In the genomic region with DNA sequence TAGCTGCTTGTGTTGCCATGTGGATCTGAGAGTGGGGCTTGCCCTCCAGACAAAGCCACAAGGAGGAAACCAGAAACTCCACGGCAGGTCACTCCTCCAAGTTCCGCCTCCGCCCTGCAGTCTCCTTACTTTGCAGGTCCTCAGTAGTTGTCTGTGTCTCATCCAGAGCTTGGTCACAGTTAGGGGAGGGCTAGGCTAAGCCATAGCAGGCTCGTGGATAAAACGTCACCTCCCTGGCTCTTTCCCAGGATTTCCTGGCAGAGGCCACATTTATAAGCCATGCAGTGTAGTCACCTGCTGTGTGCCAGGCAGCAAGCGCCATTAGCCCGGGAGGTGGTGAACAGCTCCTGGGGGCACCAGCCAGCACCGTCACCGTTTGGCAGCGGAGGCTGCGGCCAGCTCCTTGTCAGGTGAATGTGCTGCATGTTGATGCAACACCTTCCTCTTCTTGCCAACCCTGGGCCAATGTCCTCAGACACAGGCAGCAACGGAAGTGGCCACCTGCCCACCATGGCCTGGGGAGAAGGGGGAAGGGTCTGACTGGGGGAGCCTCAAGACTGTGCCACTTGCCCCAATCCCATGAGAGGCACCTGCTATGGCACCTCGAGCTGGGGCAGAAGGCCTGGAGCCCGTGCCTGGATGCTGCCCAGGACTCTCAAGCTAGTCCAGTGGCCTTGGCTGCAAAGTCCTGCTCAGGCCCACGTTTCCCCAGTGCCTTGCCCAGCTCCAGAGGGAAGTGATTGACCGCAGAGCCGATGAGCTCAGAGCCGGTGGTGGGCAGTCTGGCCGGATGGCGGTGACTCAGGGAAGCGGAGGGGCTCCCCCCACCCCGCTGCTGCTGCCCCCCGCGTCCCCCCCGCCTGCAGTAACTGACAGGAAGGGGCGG, we compare ENCODE assay signal across 8 cellular contexts. TPM values are rescaled to one million over a fixed set of nuclear protein-coding genes. Genes with fewer than 3 reads are reported as not detected.
A peak's percentile ranks its signal among the peaks of the same experiment; 100 is the strongest.
DNase-seq lines count a peak whose midpoint lies in the region; ATAC-seq and TF ChIP-seq lines count a peak whose summit lies in the region.

No MANE protein-coding gene starts in this region.

- H3K4me1 ChIP-seq in lung (ENCODE audit: control insufficient read depth in 2 of 2, insufficient read depth in 2 of 2, low read length in 2 of 2) (peaks cover 0 to 11% of the 10 kb centered on the region in 2 donors), upper lobe of left lung (peaks cover 28 to 56% (median 50%) of the 10 kb centered on the region in 4 donors)

- peaks cover 5% of the 10 kb centered on the region for H3K27me3 ChIP-seq in CD4-positive, alpha-beta T cell (ENCODE audit: control insufficient read depth, insufficient read depth, low read length)
- no peaks in the 10 kb centered on the region for H3K27me3 ChIP-seq in lung (ENCODE audit: control insufficient read depth, insufficient read depth)
- no peaks in the 10 kb centered on the region for H3K27me3 ChIP-seq in upper lobe of left lung

- no peaks in the 10 kb centered on the region for H3K36me3 Mint-ChIP-seq in CD4-positive, alpha-beta T cell (ENCODE audit: low read depth)
- no peaks in the 10 kb centered on the region for H3K36me3 Mint-ChIP-seq in T-cell

- H3K36me3 ChIP-seq in lung (ENCODE audit: control insufficient read depth in 2 of 2, insufficient read depth in 2 of 2, low read length in 2 of 2) (no peaks in the 10 kb centered on the region), upper lobe of left lung (no peaks in the 10 kb centered on the region)

- no peak for TF ChIP-seq CTCF in CD4-positive, alpha-beta T cell (IDR thresholded peaks at IDR 0.05)
- TF ChIP-seq CTCF in lung (IDR thresholded peaks at IDR 0.05; ENCODE audit: control extremely low read depth, extremely low read depth) = no peak
- no peak for TF ChIP-seq CTCF in upper lobe of left lung (IDR thresholded peaks at IDR 0.05)

- H3K27ac Mint-ChIP-seq in CD4-positive, alpha-beta T cell = peak overlapping the region; percentile 34
- peak overlapping the region; percentile 69 to 77 for H3K27ac Mint-ChIP-seq in T-cell

- ATAC-seq in CD4-positive, alpha-beta T cell (ENCODE audit: poor library complexity) = peak; percentile 70
- ATAC-seq in T-cell (replicated peaks in 1 of 4) = peak; percentile 55 to 79 (median 67)
- peak; percentile 60 for ATAC-seq in lung (ENCODE audit: insufficient read depth, low FRiP score)
- peak; percentile 81 to 82 for ATAC-seq in upper lobe of left lung (ENCODE audit: low FRiP score in 2 of 2)
- no peak for ATAC-seq in HG02885 (IDR thresholded peaks at IDR 0.05; ENCODE audit: poor library complexity, unreplicated experiment)

- no peak for TF ChIP-seq EP300 in upper lobe of left lung (IDR thresholded peaks at IDR 0.05)

- no peaks in the 10 kb centered on the region for H3K9me3 ChIP-seq in CD4-positive, alpha-beta T cell (ENCODE audit: control insufficient read depth, low read length)
- H3K9me3 ChIP-seq in lung (ENCODE audit: control insufficient read depth in 2 of 2, insufficient read depth in 1 of 2, low read length in 1 of 2) (no peaks in the 10 kb centered on the region), upper lobe of left lung (no peaks in the 10 kb centered on the region)

- peak in 1 of 4 donors; percentile 39 for TF ChIP-seq POLR2A in upper lobe of left lung (IDR thresholded peaks at IDR 0.05)

- no peaks in the 10 kb centered on the region for H3K9me3 Mint-ChIP-seq in CD4-positive, alpha-beta T cell
- H3K9me3 Mint-ChIP-seq in T-cell = no peaks in the 10 kb centered on the region

- H3K4me3 ChIP-seq in lung (no peak overlapping the region), upper lobe of left lung (peak overlapping the region in 3 of 4 donors; percentile 0 to 31 (median 1))

- peak overlapping the region; percentile 86 for H3K4me3 Mint-ChIP-seq in CD4-positive, alpha-beta T cell
- peak overlapping the region; percentile 66 to 78 (median 70) for H3K4me3 Mint-ChIP-seq in T-cell

- intact Hi-C loops in CD4-positive, alpha-beta T cell (cut with DNase I, micrococcal nuclease) = no loop called here

- no peak overlapping the region for H3K27ac ChIP-seq in CD4-positive, alpha-beta T cell (ENCODE audit: low read depth, low read length)
- H3K27ac ChIP-seq in lung (ENCODE audit: low read depth in 1 of 2, low read length in 1 of 2) (peak overlapping the region in 1 of 2 donors; percentile 82), upper lobe of left lung (peak overlapping the region; percentile 88 to 91 (median 88))

- CTCF ChIA-PET in CD4-positive, alpha-beta T cell (lab: Charles Lee) = interaction anchor here (2.4 kb wide), 1 partner anchor 14 kb away, joined by 13 read pairs; no protein-coding TSS in a partner anchor
- CTCF ChIA-PET in T-cell (lab: Charles Lee) = interaction anchor here in 1 of 2 donors (0.6 to 1.4 kb wide), 2 partner anchors 13 to 624 kb away, joined by 3 to 5 read pairs; no protein-coding TSS in a partner anchor

- in situ Hi-C loops in T47D (cut with HindIII; ENCODE audit: low pct_unique_long_range_greater_than_20kb, low sequenced_read_pairs) = no loop called here

- POLR2A ChIA-PET in CD4-positive, alpha-beta T cell (lab: Charles Lee) = interaction anchor here (0.6 to 1.3 kb wide), 3 partner anchors 20 to 191 kb away, joined by 3 to 6 read pairs (median 3); no protein-coding TSS in a partner anchor
- POLR2A ChIA-PET in T-cell (lab: Charles Lee) = interaction anchor here (0.5 to 0.6 kb wide), 2 partner anchors 79 to 191 kb away, joined by 3 read pairs; no protein-coding TSS in a partner anchor

- peaks cover 17% of the 10 kb centered on the region for H3K4me1 Mint-ChIP-seq in CD4-positive, alpha-beta T cell (ENCODE audit: low read depth)
- peaks cover 16 to 38% (median 20%) of the 10 kb centered on the region in 3 donors for H3K4me1 Mint-ChIP-seq in T-cell

- H3K27me3 Mint-ChIP-seq in CD4-positive, alpha-beta T cell = peaks cover 20% of the 10 kb centered on the region
- peaks cover 14 to 21% of the 10 kb centered on the region in 2 donors for H3K27me3 Mint-ChIP-seq in T-cell

- DNase-seq in CD4-positive, alpha-beta T cell = peak in 3 of 10 experiments; percentile 17 to 38 (median 32)
- peak; percentile 95 to 97 for DNase-seq in Kasumi-1 (lab: John Stamatoyannopoulos, UW)
- peak in 32 of 34 experiments; percentile 5 to 61 (median 37) for DNase-seq in T-cell
- DNase-seq in T47D (ENCODE audit: low read depth in 1 of 2, low spot score in 1 of 2) = peak; percentile 78 to 84
- DNase-seq in lung (ENCODE audit: low spot score) = peak; percentile 74
- peak; percentile 87 to 89 for DNase-seq in upper lobe of left lung
- no peak for DNase-seq in NCI-H187 (lab: John Stamatoyannopoulos, UW)

- 14 to 27% methylated on average over 26 of the region's 26 CpGs for WGBS in lung, 2 donors
- 17 to 21% methylated on average over 12 to 22 of the region's 26 CpGs for WGBS in upper lobe of left lung, 2 donors

RNA-seq across cellular contexts. Expression of a gene that starts 39.0 kb away (rescaled TPM):
- 1 to 10 TPM; 2.3 to 2.5 TPM for total RNA-seq in CD4-positive, alpha-beta T cell
- total RNA-seq in T-cell = 1 to 10 TPM in 4 of 5 donors, under 1 TPM in 1; 0.98 to 7.2 (median 5.4) TPM
- 10 to 100 TPM in 1 of 2 donors, 1 to 10 TPM in 1; 4.7 to 49.6 TPM for total RNA-seq in lung
- polyA plus RNA-seq in lung = 100 to 1,000 TPM in 1 of 2 donors, 10 to 100 TPM in 1; 35.3 to 152 TPM
- total RNA-seq in upper lobe of left lung = 10 to 100 TPM; 39.9 to 86.7 (median 49.1) TPM

Comparison
In these comparisons a context has a peak if more than half of its experiments do, and no peak if none do; other contexts are left out.
1. DNase-seq: peak in Kasumi-1 (2 of 2), T-cell (32 of 34), T47D (2 of 2), lung (single experiment) and upper lobe of left lung (2 of 2); none in NCI-H187 (0 of 2).